ENCODE assay signal across 1 cellular context in the genomic region with DNA sequence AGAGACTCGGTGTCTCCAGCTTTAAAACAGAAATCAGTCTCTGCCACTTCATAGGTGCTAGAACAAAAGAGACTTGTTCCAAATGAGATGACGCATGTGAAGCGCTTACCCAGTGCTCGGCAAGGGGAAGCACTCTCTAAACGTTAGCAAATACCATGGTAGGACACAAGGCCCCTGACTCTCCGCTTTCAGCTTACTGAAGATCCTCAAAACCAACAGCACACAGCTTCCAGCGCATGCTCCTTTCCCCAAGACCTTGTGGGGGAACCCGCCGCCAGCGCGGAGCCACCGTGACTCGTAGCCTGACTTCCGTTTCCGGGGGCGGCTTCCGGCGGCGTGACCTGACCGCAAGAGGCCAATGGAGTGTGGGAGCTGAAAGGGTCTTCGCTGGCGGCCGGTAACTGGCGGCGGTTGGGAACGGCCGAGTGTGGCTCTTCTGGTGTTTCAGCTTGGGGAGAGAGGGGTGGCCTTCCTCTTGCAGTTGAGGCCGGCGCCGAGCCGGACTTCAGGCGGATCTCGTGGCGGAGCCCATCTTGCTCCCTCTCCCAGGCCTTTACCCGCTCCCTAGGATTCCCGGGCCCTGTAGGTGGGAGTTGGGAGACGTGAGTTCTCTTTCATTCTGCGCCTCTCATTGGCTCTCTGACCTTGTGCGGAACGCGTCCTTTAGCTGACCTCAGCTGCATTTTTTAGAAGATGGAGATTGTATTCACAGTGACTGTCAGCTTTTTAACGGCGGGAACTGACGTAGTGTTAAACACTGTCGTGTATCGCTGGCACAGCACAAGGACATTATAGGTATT.
A peak's percentile ranks its signal among the peaks of the same experiment; 100 is the strongest.
TF ChIP-seq lines count a peak whose summit lies in the region.

A gene with protein sequence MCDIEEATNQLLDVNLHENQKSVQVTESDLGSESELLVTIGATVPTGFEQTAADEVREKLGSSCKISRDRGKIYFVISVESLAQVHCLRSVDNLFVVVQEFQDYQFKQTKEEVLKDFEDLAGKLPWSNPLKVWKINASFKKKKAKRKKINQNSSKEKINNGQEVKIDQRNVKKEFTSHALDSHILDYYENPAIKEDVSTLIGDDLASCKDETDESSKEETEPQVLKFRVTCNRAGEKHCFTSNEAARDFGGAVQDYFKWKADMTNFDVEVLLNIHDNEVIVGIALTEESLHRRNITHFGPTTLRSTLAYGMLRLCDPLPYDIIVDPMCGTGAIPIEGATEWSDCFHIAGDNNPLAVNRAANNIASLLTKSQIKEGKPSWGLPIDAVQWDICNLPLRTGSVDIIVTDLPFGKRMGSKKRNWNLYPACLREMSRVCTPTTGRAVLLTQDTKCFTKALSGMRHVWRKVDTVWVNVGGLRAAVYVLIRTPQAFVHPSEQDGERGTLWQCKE (plus strand): TSS at position 324 of the 800 bp plus-strand sequence. CDS start 2,015 bp downstream, outside the sequence.

TF ChIP-seq in K562, 482 proteins besides CTCF, POLR2A, EP300 and RAD21 (continued from another document and continues in another):
- TF ChIP-seq, protein P1, sequence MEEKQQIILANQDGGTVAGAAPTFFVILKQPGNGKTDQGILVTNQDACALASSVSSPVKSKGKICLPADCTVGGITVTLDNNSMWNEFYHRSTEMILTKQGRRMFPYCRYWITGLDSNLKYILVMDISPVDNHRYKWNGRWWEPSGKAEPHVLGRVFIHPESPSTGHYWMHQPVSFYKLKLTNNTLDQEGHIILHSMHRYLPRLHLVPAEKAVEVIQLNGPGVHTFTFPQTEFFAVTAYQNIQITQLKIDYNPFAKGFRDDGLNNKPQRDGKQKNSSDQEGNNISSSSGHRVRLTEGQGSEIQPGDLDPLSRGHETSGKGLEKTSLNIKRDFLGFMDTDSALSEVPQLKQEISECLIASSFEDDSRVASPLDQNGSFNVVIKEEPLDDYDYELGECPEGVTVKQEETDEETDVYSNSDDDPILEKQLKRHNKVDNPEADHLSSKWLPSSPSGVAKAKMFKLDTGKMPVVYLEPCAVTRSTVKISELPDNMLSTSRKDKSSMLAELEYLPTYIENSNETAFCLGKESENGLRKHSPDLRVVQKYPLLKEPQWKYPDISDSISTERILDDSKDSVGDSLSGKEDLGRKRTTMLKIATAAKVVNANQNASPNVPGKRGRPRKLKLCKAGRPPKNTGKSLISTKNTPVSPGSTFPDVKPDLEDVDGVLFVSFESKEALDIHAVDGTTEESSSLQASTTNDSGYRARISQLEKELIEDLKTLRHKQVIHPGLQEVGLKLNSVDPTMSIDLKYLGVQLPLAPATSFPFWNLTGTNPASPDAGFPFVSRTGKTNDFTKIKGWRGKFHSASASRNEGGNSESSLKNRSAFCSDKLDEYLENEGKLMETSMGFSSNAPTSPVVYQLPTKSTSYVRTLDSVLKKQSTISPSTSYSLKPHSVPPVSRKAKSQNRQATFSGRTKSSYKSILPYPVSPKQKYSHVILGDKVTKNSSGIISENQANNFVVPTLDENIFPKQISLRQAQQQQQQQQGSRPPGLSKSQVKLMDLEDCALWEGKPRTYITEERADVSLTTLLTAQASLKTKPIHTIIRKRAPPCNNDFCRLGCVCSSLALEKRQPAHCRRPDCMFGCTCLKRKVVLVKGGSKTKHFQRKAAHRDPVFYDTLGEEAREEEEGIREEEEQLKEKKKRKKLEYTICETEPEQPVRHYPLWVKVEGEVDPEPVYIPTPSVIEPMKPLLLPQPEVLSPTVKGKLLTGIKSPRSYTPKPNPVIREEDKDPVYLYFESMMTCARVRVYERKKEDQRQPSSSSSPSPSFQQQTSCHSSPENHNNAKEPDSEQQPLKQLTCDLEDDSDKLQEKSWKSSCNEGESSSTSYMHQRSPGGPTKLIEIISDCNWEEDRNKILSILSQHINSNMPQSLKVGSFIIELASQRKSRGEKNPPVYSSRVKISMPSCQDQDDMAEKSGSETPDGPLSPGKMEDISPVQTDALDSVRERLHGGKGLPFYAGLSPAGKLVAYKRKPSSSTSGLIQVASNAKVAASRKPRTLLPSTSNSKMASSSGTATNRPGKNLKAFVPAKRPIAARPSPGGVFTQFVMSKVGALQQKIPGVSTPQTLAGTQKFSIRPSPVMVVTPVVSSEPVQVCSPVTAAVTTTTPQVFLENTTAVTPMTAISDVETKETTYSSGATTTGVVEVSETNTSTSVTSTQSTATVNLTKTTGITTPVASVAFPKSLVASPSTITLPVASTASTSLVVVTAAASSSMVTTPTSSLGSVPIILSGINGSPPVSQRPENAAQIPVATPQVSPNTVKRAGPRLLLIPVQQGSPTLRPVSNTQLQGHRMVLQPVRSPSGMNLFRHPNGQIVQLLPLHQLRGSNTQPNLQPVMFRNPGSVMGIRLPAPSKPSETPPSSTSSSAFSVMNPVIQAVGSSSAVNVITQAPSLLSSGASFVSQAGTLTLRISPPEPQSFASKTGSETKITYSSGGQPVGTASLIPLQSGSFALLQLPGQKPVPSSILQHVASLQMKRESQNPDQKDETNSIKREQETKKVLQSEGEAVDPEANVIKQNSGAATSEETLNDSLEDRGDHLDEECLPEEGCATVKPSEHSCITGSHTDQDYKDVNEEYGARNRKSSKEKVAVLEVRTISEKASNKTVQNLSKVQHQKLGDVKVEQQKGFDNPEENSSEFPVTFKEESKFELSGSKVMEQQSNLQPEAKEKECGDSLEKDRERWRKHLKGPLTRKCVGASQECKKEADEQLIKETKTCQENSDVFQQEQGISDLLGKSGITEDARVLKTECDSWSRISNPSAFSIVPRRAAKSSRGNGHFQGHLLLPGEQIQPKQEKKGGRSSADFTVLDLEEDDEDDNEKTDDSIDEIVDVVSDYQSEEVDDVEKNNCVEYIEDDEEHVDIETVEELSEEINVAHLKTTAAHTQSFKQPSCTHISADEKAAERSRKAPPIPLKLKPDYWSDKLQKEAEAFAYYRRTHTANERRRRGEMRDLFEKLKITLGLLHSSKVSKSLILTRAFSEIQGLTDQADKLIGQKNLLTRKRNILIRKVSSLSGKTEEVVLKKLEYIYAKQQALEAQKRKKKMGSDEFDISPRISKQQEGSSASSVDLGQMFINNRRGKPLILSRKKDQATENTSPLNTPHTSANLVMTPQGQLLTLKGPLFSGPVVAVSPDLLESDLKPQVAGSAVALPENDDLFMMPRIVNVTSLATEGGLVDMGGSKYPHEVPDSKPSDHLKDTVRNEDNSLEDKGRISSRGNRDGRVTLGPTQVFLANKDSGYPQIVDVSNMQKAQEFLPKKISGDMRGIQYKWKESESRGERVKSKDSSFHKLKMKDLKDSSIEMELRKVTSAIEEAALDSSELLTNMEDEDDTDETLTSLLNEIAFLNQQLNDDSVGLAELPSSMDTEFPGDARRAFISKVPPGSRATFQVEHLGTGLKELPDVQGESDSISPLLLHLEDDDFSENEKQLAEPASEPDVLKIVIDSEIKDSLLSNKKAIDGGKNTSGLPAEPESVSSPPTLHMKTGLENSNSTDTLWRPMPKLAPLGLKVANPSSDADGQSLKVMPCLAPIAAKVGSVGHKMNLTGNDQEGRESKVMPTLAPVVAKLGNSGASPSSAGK (IDR thresholded peaks at IDR 0.05), result peak; percentile 98
- TF ChIP-seq IFI16 (CRISPR knock-in tag; IDR thresholded peaks at IDR 0.05), result no peak
- TF ChIP-seq, protein P2, sequence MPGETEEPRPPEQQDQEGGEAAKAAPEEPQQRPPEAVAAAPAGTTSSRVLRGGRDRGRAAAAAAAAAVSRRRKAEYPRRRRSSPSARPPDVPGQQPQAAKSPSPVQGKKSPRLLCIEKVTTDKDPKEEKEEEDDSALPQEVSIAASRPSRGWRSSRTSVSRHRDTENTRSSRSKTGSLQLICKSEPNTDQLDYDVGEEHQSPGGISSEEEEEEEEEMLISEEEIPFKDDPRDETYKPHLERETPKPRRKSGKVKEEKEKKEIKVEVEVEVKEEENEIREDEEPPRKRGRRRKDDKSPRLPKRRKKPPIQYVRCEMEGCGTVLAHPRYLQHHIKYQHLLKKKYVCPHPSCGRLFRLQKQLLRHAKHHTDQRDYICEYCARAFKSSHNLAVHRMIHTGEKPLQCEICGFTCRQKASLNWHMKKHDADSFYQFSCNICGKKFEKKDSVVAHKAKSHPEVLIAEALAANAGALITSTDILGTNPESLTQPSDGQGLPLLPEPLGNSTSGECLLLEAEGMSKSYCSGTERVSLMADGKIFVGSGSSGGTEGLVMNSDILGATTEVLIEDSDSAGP (CRISPR knock-in tag; IDR thresholded peaks at IDR 0.05), result no peak
- TF ChIP-seq MXI1 (IDR thresholded peaks at IDR 0.05; ENCODE audit: low read depth, low read length), result peak; percentile 56; the same call in 1 of the 2 replicates
- TF ChIP-seq CBX5 (IDR thresholded peaks at IDR 0.05; ENCODE audit: borderline replicate concordance, low read depth), result no peak
- TF ChIP-seq MEF2D (tag; conservative IDR thresholded peaks at IDR 0.05; ENCODE audit: low read depth), result no peak
- TF ChIP-seq PRPF4 (IDR thresholded peaks at IDR 0.05; ENCODE audit: insufficient read depth, low read depth, low read length, poor library complexity, severe bottlenecking), result peak; percentile 80
- 0 out of 2 replicates have a peak, but pooled peaks have one; percentile 34 for TF ChIP-seq ZNF239 (CRISPR knock-in tag; IDR thresholded peaks at IDR 0.05)
- peak; percentile 95 for TF ChIP-seq EGR1 (conservative IDR thresholded peaks at IDR 0.05)
- TF ChIP-seq HEY1 (CRISPR knock-in tag; IDR thresholded peaks at IDR 0.05; ENCODE audit: borderline replicate concordance), result no peak; the same call in 1 of the 2 replicates
- TF ChIP-seq ZBTB8A (IDR thresholded peaks at IDR 0.05; ENCODE audit: partially characterized antibody), result no peak
- no peak for TF ChIP-seq MECOM (CRISPR knock-in tag; IDR thresholded peaks at IDR 0.05)
- no peak for TF ChIP-seq NELFE (IDR thresholded peaks at IDR 0.05; ENCODE audit: insufficient read depth, insufficient read length)
- TF ChIP-seq BACH1 (tag; IDR thresholded peaks at IDR 0.05), result peak; percentile 58; the same call in 1 of the 2 replicates
- peak; percentile 68 for TF ChIP-seq FOSL1 (tag; conservative IDR thresholded peaks at IDR 0.05)
- no peak for TF ChIP-seq ZC3H8 (IDR thresholded peaks at IDR 0.05)
- TF ChIP-seq, protein P3, sequence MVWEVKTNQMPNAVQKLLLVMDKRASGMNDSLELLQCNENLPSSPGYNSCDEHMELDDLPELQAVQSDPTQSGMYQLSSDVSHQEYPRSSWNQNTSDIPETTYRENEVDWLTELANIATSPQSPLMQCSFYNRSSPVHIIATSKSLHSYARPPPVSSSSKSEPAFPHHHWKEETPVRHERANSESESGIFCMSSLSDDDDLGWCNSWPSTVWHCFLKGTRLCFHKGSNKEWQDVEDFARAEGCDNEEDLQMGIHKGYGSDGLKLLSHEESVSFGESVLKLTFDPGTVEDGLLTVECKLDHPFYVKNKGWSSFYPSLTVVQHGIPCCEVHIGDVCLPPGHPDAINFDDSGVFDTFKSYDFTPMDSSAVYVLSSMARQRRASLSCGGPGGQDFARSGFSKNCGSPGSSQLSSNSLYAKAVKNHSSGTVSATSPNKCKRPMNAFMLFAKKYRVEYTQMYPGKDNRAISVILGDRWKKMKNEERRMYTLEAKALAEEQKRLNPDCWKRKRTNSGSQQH (CRISPR knock-in tag; IDR thresholded peaks at IDR 0.05), result peak; percentile 83; the same call in 1 of the 2 replicates
- TF ChIP-seq, protein P4, sequence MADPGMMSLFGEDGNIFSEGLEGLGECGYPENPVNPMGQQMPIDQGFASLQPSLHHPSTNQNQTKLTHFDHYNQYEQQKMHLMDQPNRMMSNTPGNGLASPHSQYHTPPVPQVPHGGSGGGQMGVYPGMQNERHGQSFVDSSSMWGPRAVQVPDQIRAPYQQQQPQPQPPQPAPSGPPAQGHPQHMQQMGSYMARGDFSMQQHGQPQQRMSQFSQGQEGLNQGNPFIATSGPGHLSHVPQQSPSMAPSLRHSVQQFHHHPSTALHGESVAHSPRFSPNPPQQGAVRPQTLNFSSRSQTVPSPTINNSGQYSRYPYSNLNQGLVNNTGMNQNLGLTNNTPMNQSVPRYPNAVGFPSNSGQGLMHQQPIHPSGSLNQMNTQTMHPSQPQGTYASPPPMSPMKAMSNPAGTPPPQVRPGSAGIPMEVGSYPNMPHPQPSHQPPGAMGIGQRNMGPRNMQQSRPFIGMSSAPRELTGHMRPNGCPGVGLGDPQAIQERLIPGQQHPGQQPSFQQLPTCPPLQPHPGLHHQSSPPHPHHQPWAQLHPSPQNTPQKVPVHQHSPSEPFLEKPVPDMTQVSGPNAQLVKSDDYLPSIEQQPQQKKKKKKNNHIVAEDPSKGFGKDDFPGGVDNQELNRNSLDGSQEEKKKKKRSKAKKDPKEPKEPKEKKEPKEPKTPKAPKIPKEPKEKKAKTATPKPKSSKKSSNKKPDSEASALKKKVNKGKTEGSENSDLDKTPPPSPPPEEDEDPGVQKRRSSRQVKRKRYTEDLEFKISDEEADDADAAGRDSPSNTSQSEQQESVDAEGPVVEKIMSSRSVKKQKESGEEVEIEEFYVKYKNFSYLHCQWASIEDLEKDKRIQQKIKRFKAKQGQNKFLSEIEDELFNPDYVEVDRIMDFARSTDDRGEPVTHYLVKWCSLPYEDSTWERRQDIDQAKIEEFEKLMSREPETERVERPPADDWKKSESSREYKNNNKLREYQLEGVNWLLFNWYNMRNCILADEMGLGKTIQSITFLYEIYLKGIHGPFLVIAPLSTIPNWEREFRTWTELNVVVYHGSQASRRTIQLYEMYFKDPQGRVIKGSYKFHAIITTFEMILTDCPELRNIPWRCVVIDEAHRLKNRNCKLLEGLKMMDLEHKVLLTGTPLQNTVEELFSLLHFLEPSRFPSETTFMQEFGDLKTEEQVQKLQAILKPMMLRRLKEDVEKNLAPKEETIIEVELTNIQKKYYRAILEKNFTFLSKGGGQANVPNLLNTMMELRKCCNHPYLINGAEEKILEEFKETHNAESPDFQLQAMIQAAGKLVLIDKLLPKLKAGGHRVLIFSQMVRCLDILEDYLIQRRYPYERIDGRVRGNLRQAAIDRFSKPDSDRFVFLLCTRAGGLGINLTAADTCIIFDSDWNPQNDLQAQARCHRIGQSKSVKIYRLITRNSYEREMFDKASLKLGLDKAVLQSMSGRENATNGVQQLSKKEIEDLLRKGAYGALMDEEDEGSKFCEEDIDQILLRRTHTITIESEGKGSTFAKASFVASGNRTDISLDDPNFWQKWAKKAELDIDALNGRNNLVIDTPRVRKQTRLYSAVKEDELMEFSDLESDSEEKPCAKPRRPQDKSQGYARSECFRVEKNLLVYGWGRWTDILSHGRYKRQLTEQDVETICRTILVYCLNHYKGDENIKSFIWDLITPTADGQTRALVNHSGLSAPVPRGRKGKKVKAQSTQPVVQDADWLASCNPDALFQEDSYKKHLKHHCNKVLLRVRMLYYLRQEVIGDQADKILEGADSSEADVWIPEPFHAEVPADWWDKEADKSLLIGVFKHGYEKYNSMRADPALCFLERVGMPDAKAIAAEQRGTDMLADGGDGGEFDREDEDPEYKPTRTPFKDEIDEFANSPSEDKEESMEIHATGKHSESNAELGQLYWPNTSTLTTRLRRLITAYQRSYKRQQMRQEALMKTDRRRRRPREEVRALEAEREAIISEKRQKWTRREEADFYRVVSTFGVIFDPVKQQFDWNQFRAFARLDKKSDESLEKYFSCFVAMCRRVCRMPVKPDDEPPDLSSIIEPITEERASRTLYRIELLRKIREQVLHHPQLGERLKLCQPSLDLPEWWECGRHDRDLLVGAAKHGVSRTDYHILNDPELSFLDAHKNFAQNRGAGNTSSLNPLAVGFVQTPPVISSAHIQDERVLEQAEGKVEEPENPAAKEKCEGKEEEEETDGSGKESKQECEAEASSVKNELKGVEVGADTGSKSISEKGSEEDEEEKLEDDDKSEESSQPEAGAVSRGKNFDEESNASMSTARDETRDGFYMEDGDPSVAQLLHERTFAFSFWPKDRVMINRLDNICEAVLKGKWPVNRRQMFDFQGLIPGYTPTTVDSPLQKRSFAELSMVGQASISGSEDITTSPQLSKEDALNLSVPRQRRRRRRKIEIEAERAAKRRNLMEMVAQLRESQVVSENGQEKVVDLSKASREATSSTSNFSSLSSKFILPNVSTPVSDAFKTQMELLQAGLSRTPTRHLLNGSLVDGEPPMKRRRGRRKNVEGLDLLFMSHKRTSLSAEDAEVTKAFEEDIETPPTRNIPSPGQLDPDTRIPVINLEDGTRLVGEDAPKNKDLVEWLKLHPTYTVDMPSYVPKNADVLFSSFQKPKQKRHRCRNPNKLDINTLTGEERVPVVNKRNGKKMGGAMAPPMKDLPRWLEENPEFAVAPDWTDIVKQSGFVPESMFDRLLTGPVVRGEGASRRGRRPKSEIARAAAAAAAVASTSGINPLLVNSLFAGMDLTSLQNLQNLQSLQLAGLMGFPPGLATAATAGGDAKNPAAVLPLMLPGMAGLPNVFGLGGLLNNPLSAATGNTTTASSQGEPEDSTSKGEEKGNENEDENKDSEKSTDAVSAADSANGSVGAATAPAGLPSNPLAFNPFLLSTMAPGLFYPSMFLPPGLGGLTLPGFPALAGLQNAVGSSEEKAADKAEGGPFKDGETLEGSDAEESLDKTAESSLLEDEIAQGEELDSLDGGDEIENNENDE (IDR thresholded peaks at IDR 0.05; ENCODE audit: low read depth, low read length), result no peak
